In the genomic region with DNA sequence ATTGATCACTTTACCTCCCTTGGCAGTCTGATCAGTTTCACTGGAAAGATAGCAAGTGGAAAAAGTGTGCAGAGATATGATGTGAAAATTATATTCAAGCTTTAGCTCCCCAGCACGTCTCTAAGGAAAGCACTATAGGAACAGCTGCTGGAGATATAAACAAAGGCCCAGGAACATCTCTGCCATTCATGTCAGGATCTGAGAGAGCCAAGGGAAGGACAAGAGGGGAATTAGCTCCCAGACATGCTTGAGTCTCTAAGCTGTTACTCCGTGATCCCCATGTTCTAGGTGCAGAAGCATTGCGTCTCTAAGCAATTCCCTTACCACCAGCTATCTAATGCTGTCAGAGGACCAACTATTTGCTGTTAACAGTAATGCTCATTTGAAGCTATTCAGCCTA, we compare ENCODE assay signal across 29 cellular contexts.
"Had no signal": no experiment of that assay in that cellular context is flagged by ENCODE, and none has a peak within 500 bp of the region (broad histone marks: within the 10 kb centered on the region; RNA-seq: fewer than 3 reads in every experiment).

No MANE protein-coding gene starts in this region.

- H3K4me3 ChIP-seq: colonic mucosa, dorsolateral prefrontal cortex, gastrocnemius medialis, left ventricle myocardium inferior, lung, mucosa of descending colon, psoas muscle, right atrium auricular region, uterus had no signal

- H3K79me2 ChIP-seq: parathyroid adenoma had no signal

- H3K27ac ChIP-seq: colonic mucosa, gastrocnemius medialis, left ventricle myocardium inferior, parathyroid adenoma, psoas muscle, right atrium auricular region, uterus had no signal

- H3K36me3 ChIP-seq: colonic mucosa, gastrocnemius medialis, left ventricle myocardium inferior, right atrium auricular region, uterus had no signal

- DNase-seq: activated B cell treated with CpG ODN at 0.5 μM for 24 hours; activated CD4-positive, alpha-beta T cell treated with anti-CD3 and anti-CD28 coated beads, Interleukin-2, amount 50 U/mL, for 1 hour; activated CD8-positive, alpha-beta T cell treated with anti-CD3 and anti-CD28 coated beads for 36 hours; activated gamma-delta T cell treated with Interleukin-2 at 50 U/mL for 16 hours; activated naive CD4-positive, alpha-beta T cell treated with anti-CD3 and anti-CD28 coated beads, Interleukin-2, amount 50 U/mL, for 16 hours; activated T-cell treated with anti-CD3 and anti-CD28 coated beads, Interleukin-2, amount 50 U/mL, for 4 hours; amniotic stem cell; colonic mucosa; dorsolateral prefrontal cortex; effector memory CD8-positive, alpha-beta T cell; erythroblast; gastrocnemius medialis; glutamatergic neuron; islet precursor cell; left ventricle myocardium inferior; mucosa of descending colon; occipital lobe; psoas muscle; stimulated activated CD4-positive, alpha-beta T cell treated with anti-CD3 and anti-CD28 coated beads, Interleukin-12 subunit alpha, Interleukin-12 subunit beta, amount 100 ng/mL, for 4 hours; stimulated activated CD4-positive, alpha-beta T cell treated with anti-CD3 and anti-CD28 coated beads, Interleukin-4, amount 100 ng/mL, for 24 hours; stimulated activated naive CD8-positive, alpha-beta T cell treated with anti-CD3 and anti-CD28 coated beads, Interleukin-15, amount 100 ng/mL, for 72 hours; substantia nigra; T-cell; uterus had no signal

- H2AFZ ChIP-seq: parathyroid adenoma had no signal

- H3K4me1 ChIP-seq: colonic mucosa, gastrocnemius medialis, left ventricle myocardium inferior, parathyroid adenoma, psoas muscle, right atrium auricular region, uterus had no signal

- H3K27me3 ChIP-seq: colonic mucosa, dorsolateral prefrontal cortex, gastrocnemius medialis, right atrium auricular region, uterus had no signal

- H3K9ac ChIP-seq: parathyroid adenoma had no signal

- ATAC-seq: activated CD8-positive, alpha-beta T cell treated with anti-CD3 and anti-CD28 coated beads for 36 hours; activated T-cell treated with anti-CD3 and anti-CD28 coated beads, Interleukin-2, amount 50 U/mL, for 4 hours; activated T-helper 17 cell treated with anti-CD3 and anti-CD28 coated beads, Interleukin-2, amount 50 U/mL, for 72 hours; effector memory CD8-positive, alpha-beta T cell; gastrocnemius medialis; mucosa of descending colon; psoas muscle; stimulated activated effector memory CD8-positive, alpha-beta T cell treated with anti-CD3 and anti-CD28 coated beads, Interleukin-12 subunit alpha, Interleukin-12 subunit beta, amount 100 ng/mL, for 72 hours; stimulated activated naive CD8-positive, alpha-beta T cell treated with anti-CD3 and anti-CD28 coated beads, Interleukin-15, amount 100 ng/mL, for 72 hours; T-cell had no signal

- H3K9me3 ChIP-seq: colonic mucosa, gastrocnemius medialis, left ventricle myocardium inferior, mucosa of descending colon, psoas muscle, right atrium auricular region, uterus had no signal
